Comparison of ENCODE assay signal across 18 cellular contexts in the genomic region with DNA sequence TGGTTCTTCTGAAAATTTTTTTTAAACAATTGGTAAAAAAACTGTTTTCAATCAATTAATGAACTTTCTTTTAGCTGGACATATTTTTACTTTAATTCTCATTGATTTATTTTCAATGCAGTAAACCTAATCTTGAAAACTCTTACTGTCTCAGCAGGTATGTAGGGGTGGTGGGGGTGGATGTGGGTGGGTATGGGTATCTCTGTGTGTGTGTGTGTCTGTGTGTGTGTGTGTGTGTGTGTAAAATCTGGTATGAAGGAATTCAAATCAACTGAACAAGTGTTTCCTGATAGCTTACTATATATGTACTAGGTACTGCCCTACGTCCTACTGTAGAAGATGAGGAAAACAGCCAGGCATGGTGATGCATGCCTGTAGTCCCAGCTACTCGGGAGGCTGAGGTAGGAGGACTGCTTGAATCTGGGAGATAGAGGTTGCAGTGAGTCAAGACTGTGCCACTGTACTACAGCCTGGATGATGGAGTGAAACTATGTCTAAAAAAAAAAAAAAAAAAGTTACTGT.
DNase-seq lines count a peak whose midpoint lies in the region; ATAC-seq, FAIRE-seq and TF ChIP-seq lines count a peak whose summit lies in the region.
"Had no signal": no experiment of that assay in that cellular context is flagged by ENCODE, and none has a peak within 500 bp of the region (broad histone marks: within the 10 kb centered on the region; RNA-seq: fewer than 3 reads in every experiment).

No MANE protein-coding gene starts in this region.

- H3K4me3 Mint-ChIP-seq in activated T-helper 17 cell treated with anti-CD3 and anti-CD28 coated beads, Interleukin-2, amount 50 U/mL, for 72 hours, result peak overlapping the region; percentile 18
- H3K4me3 Mint-ChIP-seq in nephron, result no peak overlapping the region
- H3K4me3 Mint-ChIP-seq: CD4-positive, alpha-beta memory T cell had no signal

- peaks cover 19% of the 10 kb centered on the region for H3K4me1 Mint-ChIP-seq in activated T-helper 17 cell treated with anti-CD3 and anti-CD28 coated beads, Interleukin-2, amount 50 U/mL, for 72 hours
- H3K4me1 Mint-ChIP-seq in nephron, result peaks cover 28% of the 10 kb centered on the region

- H3K4me2 ChIP-seq in A549 (peak overlapping the region; percentile 25; the same call in 1 of the 3 replicates), GM23248 (ENCODE audit: unreplicated experiment) (peak overlapping the region; percentile 76)

- H3K4me3 ChIP-seq in A549 (no peak overlapping the region), GM23248 (no peak overlapping the region; the same call in 1 of the 2 replicates), aorta (ENCODE audit: low read length in 2 of 2) (no peak overlapping the region), Peyer's patch (no peak overlapping the region)

- TF ChIP-seq CTCF in A549 (IDR thresholded peaks at IDR 0.05), result no peak
- no peak for TF ChIP-seq CTCF in nephron (IDR thresholded peaks at IDR 0.05; ENCODE audit: unreplicated experiment in 3 of 3)
- TF ChIP-seq CTCF in Peyer's patch (IDR thresholded peaks at IDR 0.05), result no peak
- TF ChIP-seq CTCF in GM10248 (IDR thresholded peaks at IDR 0.05; ENCODE audit: control extremely low read depth, extremely low read depth, low read depth, missing control alignments), result no peak

- POLR2A ChIA-PET in A549 (lab: Yijun Ruan, JAX), result no interaction called here
- POLR2A ChIA-PET in GM10248 (lab: Yijun Ruan, JAX), result no interaction called here

- H3K9ac ChIP-seq in GM23248, result no peak overlapping the region

- TF ChIP-seq EP300 in A549 (IDR thresholded peaks at IDR 0.05), result no peak

- CTCF ChIA-PET in A549 (lab: Yijun Ruan, JAX) (no interaction called here), GM10248 (lab: Yijun Ruan, JAX) (interaction anchor here (0.7 to 1.5 kb wide), 4 partner anchors 17 to 34 kb away, joined by 3 read pairs; no protein-coding TSS in a partner anchor)

- ATAC-seq in A549 (no peak), aorta (ENCODE audit: low FRiP score) (no peak), HG03342 (IDR thresholded peaks at IDR 0.05; ENCODE audit: unreplicated experiment) (no peak)
- no peak for ATAC-seq in activated T-helper 17 cell treated with anti-CD3 and anti-CD28 coated beads, Interleukin-2, amount 50 U/mL, for 72 hours (replicated peaks)

- FAIRE-seq in A549 (lab: Jason Lieb, UNC), result no peak
- FAIRE-seq: A204.1, D721Med, G401.6, GM19239 had no signal

- peak overlapping the region; percentile 58 for H3K27ac Mint-ChIP-seq in activated T-helper 17 cell treated with anti-CD3 and anti-CD28 coated beads, Interleukin-2, amount 50 U/mL, for 72 hours
- H3K27ac Mint-ChIP-seq in nephron, result peak overlapping the region; percentile 12 to 57 (median 55)

- no peak for TF ChIP-seq POLR2A in A549 (IDR thresholded peaks at IDR 0.05; ENCODE audit: low read length)
- no peak for TF ChIP-seq POLR2A in Peyer's patch (IDR thresholded peaks at IDR 0.05)

- H3K9me3 Mint-ChIP-seq in activated T-helper 17 cell treated with anti-CD3 and anti-CD28 coated beads, Interleukin-2, amount 50 U/mL, for 72 hours, result no peaks in the 10 kb centered on the region
- no peaks in the 10 kb centered on the region for H3K9me3 Mint-ChIP-seq in nephron
- H3K9me3 Mint-ChIP-seq: CD4-positive, alpha-beta memory T cell had no signal

- intact Hi-C loops in aorta (cut with DNase I), result no loop called here

- peaks cover 15% of the 10 kb centered on the region for H3F3A ChIP-seq in GM23248 (ENCODE audit: insufficient read depth)

- H3K27ac ChIP-seq in A549, result no peak overlapping the region
- H3K27ac ChIP-seq in GM23248, result peak overlapping the region; percentile 50; the same call in 1 of the 2 replicates
- no peak overlapping the region for H3K27ac ChIP-seq in aorta (ENCODE audit: low read depth in 1 of 2, low read length in 2 of 2)
- H3K27ac ChIP-seq in Peyer's patch, result no peak overlapping the region
- H3K27ac ChIP-seq: C4-2B, HL-60 had no signal

- peaks cover 95% of the 10 kb centered on the region for H3K79me2 ChIP-seq in GM23248 (ENCODE audit: insufficient read depth)

- H3K36me3 Mint-ChIP-seq in activated T-helper 17 cell treated with anti-CD3 and anti-CD28 coated beads, Interleukin-2, amount 50 U/mL, for 72 hours (ENCODE audit: low read depth), result peaks cover 6% of the 10 kb centered on the region
- peaks cover 14% of the 10 kb centered on the region for H3K36me3 Mint-ChIP-seq in nephron (ENCODE audit: low read depth)

- no peaks in the 10 kb centered on the region for H4K20me1 ChIP-seq in GM23248 (ENCODE audit: insufficient read depth)

- H3K36me3 ChIP-seq in GM23248 (ENCODE audit: low read depth), result no peaks in the 10 kb centered on the region; the same call in 1 of the 2 replicates
- no peaks in the 10 kb centered on the region for H3K36me3 ChIP-seq in aorta (ENCODE audit: control insufficient read depth in 1 of 2, insufficient read depth in 2 of 2, low read length in 1 of 2)
- no peaks in the 10 kb centered on the region for H3K36me3 ChIP-seq in Peyer's patch
- H3K36me3 ChIP-seq: BE2C had no signal

- WGBS in A549 (ENCODE audit: missing lambda C conversion rate), result 79% methylated on average over 2 of the region's 2 CpGs
- 89 to 97% methylated on average over 2 of the region's 2 CpGs for WGBS in GM23248 (ENCODE audit: low coverage in 1 of 2, low lambda C conversion rate in 2 of 2, missing lambda C conversion rate in 2 of 2), 2 experiments
- WGBS in aorta, 2 donors, result 87 to 89% methylated on average over 2 of the region's 2 CpGs

- peaks cover 12% of the 10 kb centered on the region for H3K4me1 ChIP-seq in A549
- peaks cover 16% of the 10 kb centered on the region for H3K4me1 ChIP-seq in GM23248 (ENCODE audit: insufficient read depth)
- H3K4me1 ChIP-seq in aorta (ENCODE audit: control insufficient read depth in 1 of 2, insufficient read depth in 2 of 2, low read length in 2 of 2), result peaks cover 2 to 3% of the 10 kb centered on the region in 2 donors
- no peaks in the 10 kb centered on the region for H3K4me1 ChIP-seq in Peyer's patch

- no peak overlapping the region for H2AFZ ChIP-seq in GM23248

- in situ Hi-C loops in GM23248 (cut with MboI), result no loop called here

- no peaks in the 10 kb centered on the region for H3K9me2 ChIP-seq in GM23248 (ENCODE audit: insufficient read depth)

- H3K27me3 ChIP-seq in GM23248 (replicated peaks; ENCODE audit: insufficient read depth), result no peaks in the 10 kb centered on the region
- H3K27me3 ChIP-seq in aorta (ENCODE audit: control insufficient read depth in 1 of 2, insufficient read depth in 2 of 2, low read length in 1 of 2), result no peaks in the 10 kb centered on the region
- no peaks in the 10 kb centered on the region for H3K27me3 ChIP-seq in Peyer's patch
- H3K27me3 ChIP-seq: BE2C had no signal

- H3K9me3 ChIP-seq in A549 (no peaks in the 10 kb centered on the region), GM23248 (ENCODE audit: low read depth) (no peaks in the 10 kb centered on the region), aorta (ENCODE audit: control insufficient read depth, low read length) (no peaks in the 10 kb centered on the region), Peyer's patch (no peaks in the 10 kb centered on the region)
- H3K9me3 ChIP-seq: BE2C had no signal

- TF ChIP-seq RAD21 in A549 (conservative IDR thresholded peaks at IDR 0.05 in 1 of 2, IDR thresholded peaks at IDR 0.05 in 1 of 2), result no peak

- DNase-seq in A549 (ENCODE audit: low read depth in 1 of 2, low spot score in 1 of 2) (no peak), GM23248 (no peak), aorta (no peak), Peyer's patch (no peak), GM10248 (ENCODE audit: extremely low spot score) (no peak)
- DNase-seq: BE2C; CD4-positive, alpha-beta memory T cell; DMS153; DMS79 treated with DMSO at 0.1 percent for 48 hours had no signal

- no peaks in the 10 kb centered on the region for H3K27me3 Mint-ChIP-seq in activated T-helper 17 cell treated with anti-CD3 and anti-CD28 coated beads, Interleukin-2, amount 50 U/mL, for 72 hours
- H3K27me3 Mint-ChIP-seq in nephron (ENCODE audit: low read depth), result no peaks in the 10 kb centered on the region
- H3K27me3 Mint-ChIP-seq: CD4-positive, alpha-beta memory T cell had no signal

TF ChIP-seq in A549, 52 proteins besides CTCF, POLR2A, EP300 and RAD21 (continues in another document):
- no peak for TF ChIP-seq MAZ (IDR thresholded peaks at IDR 0.05; ENCODE audit: borderline replicate concordance, low read depth, low read length)
- TF ChIP-seq KDM5A (IDR thresholded peaks at IDR 0.05), result no peak
- TF ChIP-seq, protein P1, sequence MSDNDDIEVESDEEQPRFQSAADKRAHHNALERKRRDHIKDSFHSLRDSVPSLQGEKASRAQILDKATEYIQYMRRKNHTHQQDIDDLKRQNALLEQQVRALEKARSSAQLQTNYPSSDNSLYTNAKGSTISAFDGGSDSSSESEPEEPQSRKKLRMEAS (IDR thresholded peaks at IDR 0.05), result no peak
- TF ChIP-seq GATA3 (IDR thresholded peaks at IDR 0.05; ENCODE audit: borderline replicate concordance), result no peak
- TF ChIP-seq, protein P2, sequence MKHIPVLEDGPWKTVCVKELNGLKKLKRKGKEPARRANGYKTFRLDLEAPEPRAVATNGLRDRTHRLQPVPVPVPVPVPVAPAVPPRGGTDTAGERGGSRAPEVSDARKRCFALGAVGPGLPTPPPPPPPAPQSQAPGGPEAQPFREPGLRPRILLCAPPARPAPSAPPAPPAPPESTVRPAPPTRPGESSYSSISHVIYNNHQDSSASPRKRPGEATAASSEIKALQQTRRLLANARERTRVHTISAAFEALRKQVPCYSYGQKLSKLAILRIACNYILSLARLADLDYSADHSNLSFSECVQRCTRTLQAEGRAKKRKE (CRISPR knock-in tag; IDR thresholded peaks at IDR 0.05; ENCODE audit: low read depth), result no peak
- TF ChIP-seq, protein P3, sequence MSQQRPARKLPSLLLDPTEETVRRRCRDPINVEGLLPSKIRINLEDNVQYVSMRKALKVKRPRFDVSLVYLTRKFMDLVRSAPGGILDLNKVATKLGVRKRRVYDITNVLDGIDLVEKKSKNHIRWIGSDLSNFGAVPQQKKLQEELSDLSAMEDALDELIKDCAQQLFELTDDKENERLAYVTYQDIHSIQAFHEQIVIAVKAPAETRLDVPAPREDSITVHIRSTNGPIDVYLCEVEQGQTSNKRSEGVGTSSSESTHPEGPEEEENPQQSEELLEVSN (IDR thresholded peaks at IDR 0.05; ENCODE audit: borderline replicate concordance, low read depth), result no peak
- TF ChIP-seq, protein P4, sequence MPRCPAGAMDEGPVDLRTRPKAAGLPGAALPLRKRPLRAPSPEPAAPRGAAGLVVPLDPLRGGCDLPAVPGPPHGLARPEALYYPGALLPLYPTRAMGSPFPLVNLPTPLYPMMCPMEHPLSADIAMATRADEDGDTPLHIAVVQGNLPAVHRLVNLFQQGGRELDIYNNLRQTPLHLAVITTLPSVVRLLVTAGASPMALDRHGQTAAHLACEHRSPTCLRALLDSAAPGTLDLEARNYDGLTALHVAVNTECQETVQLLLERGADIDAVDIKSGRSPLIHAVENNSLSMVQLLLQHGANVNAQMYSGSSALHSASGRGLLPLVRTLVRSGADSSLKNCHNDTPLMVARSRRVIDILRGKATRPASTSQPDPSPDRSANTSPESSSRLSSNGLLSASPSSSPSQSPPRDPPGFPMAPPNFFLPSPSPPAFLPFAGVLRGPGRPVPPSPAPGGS (IDR thresholded peaks at IDR 0.05), result no peak
- no peak for TF ChIP-seq TFCP2L1 (CRISPR knock-in tag; IDR thresholded peaks at IDR 0.05)
- TF ChIP-seq BHLHE40 (IDR thresholded peaks at IDR 0.05; ENCODE audit: low read depth, low read length), result no peak
- TF ChIP-seq CHD2 (IDR thresholded peaks at IDR 0.05; ENCODE audit: low read length, partially characterized antibody), result no peak
